Comparison of ENCODE assay signal across 8 cellular contexts in the genomic region with DNA sequence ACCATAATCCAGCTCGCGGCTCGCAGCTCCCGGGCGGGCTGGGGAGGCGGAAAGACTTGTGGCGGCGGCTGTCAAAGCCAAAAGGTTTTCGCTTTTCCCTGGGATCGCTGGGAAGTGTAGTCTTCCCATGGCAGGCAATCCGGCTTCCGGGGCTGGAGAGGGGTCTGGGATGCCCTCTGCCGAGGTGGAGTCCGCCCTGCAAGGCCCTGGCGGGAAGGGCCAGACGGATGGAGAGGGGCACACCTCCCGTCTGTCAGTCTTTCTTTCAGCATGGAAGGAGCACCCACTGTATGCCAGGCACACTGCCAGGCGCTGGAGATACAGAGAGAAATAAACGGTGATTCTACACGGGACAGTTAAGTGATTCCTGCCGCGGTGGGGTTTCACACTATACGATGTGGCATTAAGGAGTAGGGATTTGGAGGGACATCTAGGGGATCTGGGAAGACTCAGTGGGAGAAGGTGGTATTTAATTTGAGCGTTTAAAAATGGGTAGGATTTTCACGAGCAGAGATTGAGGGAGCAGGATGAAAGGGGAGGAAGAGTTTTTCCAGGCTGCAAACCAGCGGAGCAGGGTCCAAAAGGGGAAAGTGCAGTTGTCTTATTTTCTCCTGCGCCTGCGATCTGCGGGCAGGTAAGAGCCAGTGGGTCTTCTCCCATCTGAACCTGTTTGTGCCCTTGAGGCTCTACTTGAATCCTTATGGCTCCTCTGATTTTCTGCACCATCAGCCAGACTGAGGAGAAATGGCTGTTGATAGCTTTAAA. TPM values are rescaled to one million over a fixed set of nuclear protein-coding genes. Genes with fewer than 3 reads are reported as not detected.
DNase-seq lines count a peak whose midpoint lies in the region; ATAC-seq and TF ChIP-seq lines count a peak whose summit lies in the region.

BACE1 (minus strand) TSS at position 60 of the 765 bp plus-strand sequence. CDS start 461 bp downstream, outside the sequence.

- H3K9me3 ChIP-seq in SJCRH30 (replicated peaks) (no peaks in the 10 kb centered on the region), iPS-20b (ENCODE audit: insufficient read depth, low read depth, low read length) (no peaks in the 10 kb centered on the region)

- no peaks in the 10 kb centered on the region for H3K27me3 ChIP-seq in SJCRH30
- H3K27me3 ChIP-seq in iPS-20b (ENCODE audit: insufficient read depth, low read length) = peaks cover 11% of the 10 kb centered on the region

- H3K36me3 ChIP-seq in SJCRH30 = no peaks in the 10 kb centered on the region
- H3K36me3 ChIP-seq in iPS-20b (ENCODE audit: insufficient read depth, low read depth, low read length) = no peaks in the 10 kb centered on the region

- H3K4me3 ChIP-seq in LNCaP clone FGC (ENCODE audit: low read depth, low read length) = peak within 1 kb of the TSS; percentile 75
- H3K4me3 ChIP-seq in SJCRH30 = peak within 1 kb of the TSS; percentile 74
- peak within 1 kb of the TSS; percentile 72 for H3K4me3 ChIP-seq in iPS-20b (ENCODE audit: low read length)

- no peak within 1 kb of the TSS for H3K27ac ChIP-seq in SJCRH30
- no peak within 1 kb of the TSS for H3K27ac ChIP-seq in iPS-20b (ENCODE audit: low read length)

- peak; percentile 62 for TF ChIP-seq CTCF in LNCaP clone FGC (IDR thresholded peaks at IDR 0.05; ENCODE audit: control insufficient read depth, extremely low read depth, insufficient read depth)

- H3K4me1 ChIP-seq in SJCRH30 = no peaks in the 10 kb centered on the region; the same call in 1 of the 2 replicates
- H3K4me1 ChIP-seq in iPS-20b (ENCODE audit: insufficient read depth, low read length) = peaks cover 5% of the 10 kb centered on the region; the same call in 1 of the 2 replicates

- DNase-seq in DMS53 treated with DMSO at 0.1 percent for 48 hours (lab: John Stamatoyannopoulos, UW; ENCODE audit: unreplicated experiment) = peak; percentile 58
- DNase-seq in LNCaP clone FGC (ENCODE audit: low read depth) = peak; percentile 25
- peak; percentile 83 to 84 for DNase-seq in SJCRH30
- peak; percentile 13 for DNase-seq in central memory CD4-positive, alpha-beta T cell
- DNase-seq in retina = peak; percentile 90

- no peak within 1 kb of the TSS; the same call in 1 of the 2 replicates for H3K9ac ChIP-seq in iPS-20b (ENCODE audit: low read depth, low read length)

- no peak for ATAC-seq in HG03039 (IDR thresholded peaks at IDR 0.05; ENCODE audit: unreplicated experiment)
- no peak for ATAC-seq in GM18519 (IDR thresholded peaks at IDR 0.05; ENCODE audit: low FRiP score, unreplicated experiment)

RNA-seq across cellular contexts. Expression of gene BACE1, which starts in this region (rescaled TPM):
- 2.3 and 3.0 TPM in 2 replicates for total RNA-seq in SJCRH30 (2014; rRNA removed; shearing (Covaris generic))

Comparison
In these comparisons a context has a peak if more than half of its experiments do, and no peak if none do; other contexts are left out.
1. DNase-seq: peak in every context shown above with its lines; median percentile 90 in retina; 84 in SJCRH30; 58 in DMS53 treated with DMSO at 0.1 percent for 48 hours; 25 in LNCaP clone FGC; 13 in central memory CD4-positive, alpha-beta T cell.